Comparison of ENCODE assay signal across 25 cellular contexts in the genomic region with DNA sequence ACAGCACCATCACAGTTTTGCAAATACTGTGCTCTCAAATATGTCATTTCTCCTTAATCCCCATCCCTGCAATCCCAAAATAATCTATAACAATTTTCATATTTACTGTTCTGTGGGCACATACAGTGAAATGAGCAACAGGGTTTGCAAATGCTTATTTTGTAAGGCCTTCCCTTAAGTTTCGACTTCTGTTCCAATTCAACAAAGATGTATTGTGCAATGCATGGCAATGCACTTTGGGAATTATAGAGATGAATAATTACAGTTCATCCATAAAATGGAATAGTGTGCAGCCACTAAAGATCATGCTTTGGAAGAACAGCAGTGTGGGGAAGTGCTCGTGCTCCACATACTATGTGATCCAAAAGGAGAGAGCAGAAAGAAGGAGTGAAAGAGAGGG. TPM values are rescaled to one million over a fixed set of nuclear protein-coding genes. Genes with fewer than 3 reads are reported as not detected.
"Had no signal": no experiment of that assay in that cellular context is flagged by ENCODE, and none has a peak within 500 bp of the region (broad histone marks: within the 10 kb centered on the region; RNA-seq: fewer than 3 reads in every experiment).

No MANE protein-coding gene starts in this region.

- H3K9me3 ChIP-seq: left ventricle myocardium inferior, neutrophil, ovary, right atrium auricular region, spleen, suprapubic skin, thoracic aorta, tibial artery, upper lobe of right lung had no signal

- H3K9ac ChIP-seq: neural progenitor cell had no signal

- H3K36me3 ChIP-seq: left ventricle myocardium inferior, neural progenitor cell, neutrophil, ovary, right atrium auricular region, spleen, suprapubic skin, thoracic aorta, tibial artery, upper lobe of right lung had no signal

- ATAC-seq: natural killer cell; sciatic nerve; stimulated activated effector memory CD8-positive, alpha-beta T cell treated with anti-CD3 and anti-CD28 coated beads, Interleukin-12 subunit alpha, Interleukin-12 subunit beta, amount 100 ng/mL, for 72 hours; upper lobe of right lung had no signal

- H3K4me3 ChIP-seq: left ventricle myocardium inferior, lung, neural progenitor cell, ovary, right atrium auricular region, spleen, suprapubic skin, thoracic aorta, tibial artery, upper lobe of right lung had no signal

- H3K27me3 ChIP-seq: ovary had no signal

- H3K4me2 ChIP-seq: neural progenitor cell had no signal

- H2AFZ ChIP-seq: neural progenitor cell had no signal

- H3K27ac ChIP-seq: left ventricle myocardium inferior, neural progenitor cell, neutrophil, ovary, right atrium auricular region, spleen, suprapubic skin, thoracic aorta, tibial artery, upper lobe of right lung had no signal

- H3K4me1 ChIP-seq: left ventricle myocardium inferior, upper lobe of right lung had no signal

- DNase-seq: hypothalamus; immature natural killer cell; kidney; left ventricle myocardium inferior; mesendoderm; naive B cell; natural killer cell; nephron progenitor cell; occipital lobe; ovary; small intestine; spleen; stimulated activated CD4-positive, alpha-beta T cell treated with anti-CD3 and anti-CD28 coated beads, Interleukin-4, amount 100 ng/mL, for 24 hours; stimulated activated naive CD4-positive, alpha-beta T cell; tibial artery; trophoblast cell; upper lobe of right lung had no signal

RNA-seq across cellular contexts. Expression of a gene that starts 4.9 kb away (rescaled TPM):
- total RNA-seq: left ventricle myocardium inferior, occipital lobe, right atrium auricular region, upper lobe of right lung had no signal
- polyA plus RNA-seq: immature natural killer cell had no signal
